In the genomic region with DNA sequence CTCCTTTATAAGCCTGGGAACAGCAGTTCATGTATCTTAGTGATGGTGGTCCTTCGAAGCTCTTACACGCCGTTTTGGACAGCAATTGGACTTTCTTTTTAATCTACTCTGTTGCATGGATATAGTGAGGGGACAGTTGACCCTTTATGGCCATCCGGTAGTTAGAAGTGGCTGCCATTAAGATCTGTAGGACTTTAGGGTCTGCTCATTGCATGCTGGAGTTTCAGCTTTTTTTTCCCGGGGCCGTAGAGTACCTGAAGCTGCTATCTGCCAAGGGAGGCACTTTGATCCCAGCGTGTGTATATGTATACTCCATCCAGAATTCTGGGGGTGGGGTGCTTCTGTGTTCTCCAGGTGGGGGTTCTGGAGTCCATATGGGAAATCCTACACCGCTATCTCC, we compare ENCODE assay signal across 1 cellular context.
TF ChIP-seq lines count a peak whose summit lies in the region.

No MANE protein-coding gene starts in this region.

TF ChIP-seq in IMR-90, 13 proteins besides CTCF, POLR2A, EP300 and RAD21:
- TF ChIP-seq CEBPB (IDR thresholded peaks at IDR 0.05; ENCODE audit: low read depth, low read length) (no peak), MAFK (IDR thresholded peaks at IDR 0.05; ENCODE audit: low read depth, low read length) (no peak), MAZ (IDR thresholded peaks at IDR 0.05; ENCODE audit: borderline replicate concordance, low read depth, low read length) (no peak), CHD1 (IDR thresholded peaks at IDR 0.05; ENCODE audit: low read depth, low read length) (no peak), RCOR1 (IDR thresholded peaks at IDR 0.05; ENCODE audit: insufficient replicate concordance, low read length) (no peak), NFE2L2 (IDR thresholded peaks at IDR 0.05; ENCODE audit: low read depth, low read length) (no peak), SMC3 (IDR thresholded peaks at IDR 0.05; ENCODE audit: low read depth, low read length) (no peak), RFX5 (IDR thresholded peaks at IDR 0.05; ENCODE audit: low read depth, low read length) (no peak), FOS (IDR thresholded peaks at IDR 0.05; ENCODE audit: low read depth, low read length) (no peak), MXI1 (IDR thresholded peaks at IDR 0.05; ENCODE audit: borderline replicate concordance, low read depth, low read length) (no peak), BHLHE40 (IDR thresholded peaks at IDR 0.05; ENCODE audit: low read depth, low read length) (no peak)
- TF ChIP-seq, protein P1, sequence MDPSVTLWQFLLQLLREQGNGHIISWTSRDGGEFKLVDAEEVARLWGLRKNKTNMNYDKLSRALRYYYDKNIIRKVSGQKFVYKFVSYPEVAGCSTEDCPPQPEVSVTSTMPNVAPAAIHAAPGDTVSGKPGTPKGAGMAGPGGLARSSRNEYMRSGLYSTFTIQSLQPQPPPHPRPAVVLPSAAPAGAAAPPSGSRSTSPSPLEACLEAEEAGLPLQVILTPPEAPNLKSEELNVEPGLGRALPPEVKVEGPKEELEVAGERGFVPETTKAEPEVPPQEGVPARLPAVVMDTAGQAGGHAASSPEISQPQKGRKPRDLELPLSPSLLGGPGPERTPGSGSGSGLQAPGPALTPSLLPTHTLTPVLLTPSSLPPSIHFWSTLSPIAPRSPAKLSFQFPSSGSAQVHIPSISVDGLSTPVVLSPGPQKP (IDR thresholded peaks at IDR 0.05; ENCODE audit: borderline replicate concordance, low read depth, low read length) = no peak
- TF ChIP-seq, protein P2, sequence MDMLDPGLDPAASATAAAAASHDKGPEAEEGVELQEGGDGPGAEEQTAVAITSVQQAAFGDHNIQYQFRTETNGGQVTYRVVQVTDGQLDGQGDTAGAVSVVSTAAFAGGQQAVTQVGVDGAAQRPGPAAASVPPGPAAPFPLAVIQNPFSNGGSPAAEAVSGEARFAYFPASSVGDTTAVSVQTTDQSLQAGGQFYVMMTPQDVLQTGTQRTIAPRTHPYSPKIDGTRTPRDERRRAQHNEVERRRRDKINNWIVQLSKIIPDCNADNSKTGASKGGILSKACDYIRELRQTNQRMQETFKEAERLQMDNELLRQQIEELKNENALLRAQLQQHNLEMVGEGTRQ (IDR thresholded peaks at IDR 0.05; ENCODE audit: low read depth, low read length) = no peak
